In the genomic region with DNA sequence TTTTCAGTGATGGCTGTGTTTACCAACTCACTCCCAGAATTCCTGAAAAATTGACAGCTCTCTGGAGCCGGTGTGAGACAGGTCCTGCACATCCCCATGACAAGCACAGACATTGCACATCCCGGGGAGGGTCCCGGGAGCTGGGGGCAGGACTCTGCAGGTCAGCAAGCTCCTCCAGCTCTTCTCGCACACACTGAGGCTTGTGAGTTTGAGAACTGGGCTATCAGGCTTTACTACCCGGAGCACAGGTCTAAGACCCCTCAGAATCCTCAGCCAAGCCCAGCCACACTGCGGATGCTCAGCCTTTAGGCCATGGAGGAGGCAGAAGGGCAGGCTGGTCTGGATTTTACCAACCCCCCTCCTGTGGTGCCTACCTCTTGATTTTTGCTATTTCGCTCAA, we compare ENCODE assay signal across 37 cellular contexts. TPM values are rescaled to one million over a fixed set of nuclear protein-coding genes. Genes with fewer than 3 reads are reported as not detected.
"Had no signal": no experiment of that assay in that cellular context is flagged by ENCODE, and none has a peak within 500 bp of the region (broad histone marks: within the 10 kb centered on the region; RNA-seq: fewer than 3 reads in every experiment).

No MANE protein-coding gene starts in this region.

- ATAC-seq: activated CD4-positive, CD25-positive, alpha-beta regulatory T cell treated with anti-CD3 and anti-CD28 coated beads, Interleukin-2, amount 50 U/mL, for 24 hours; activated naive CD4-positive, alpha-beta T cell treated with anti-CD3 and anti-CD28 coated beads, Interleukin-2, amount 50 U/mL, for 72 hours; activated T-cell treated with anti-CD3 and anti-CD28 coated beads, Interleukin-2, amount 50 U/mL, for 72 hours; effector memory CD8-positive, alpha-beta T cell; gastroesophageal sphincter; T-helper 17 cell had no signal

- H3K27me3 ChIP-seq: ascending aorta, brain microvascular endothelial cell, gastroesophageal sphincter had no signal

- H3K4me1 ChIP-seq: ascending aorta had no signal

- H3K4me3 ChIP-seq: ascending aorta, esophagus squamous epithelium, gastroesophageal sphincter had no signal

- DNase-seq: activated B cell treated with CpG ODN at 0.5 μM for 24 hours; activated CD4-positive, alpha-beta T cell treated with anti-CD3 and anti-CD28 coated beads for 48 hours; activated CD4-positive, alpha-beta T cell treated with anti-CD3 and anti-CD28 coated beads, Interleukin-2, amount 50 U/mL, for 1 hour; activated CD4-positive, alpha-beta T cell treated with anti-CD3 and anti-CD28 coated beads, Interleukin-2, amount 50 U/mL, for 48 hours; activated CD8-positive, alpha-beta memory T cell treated with anti-CD3 and anti-CD28 coated beads, Interleukin-2, amount 50 U/mL, for 48 hours; activated gamma-delta T cell; activated naive CD4-positive, alpha-beta T cell; activated naive CD4-positive, alpha-beta T cell treated with anti-CD3 and anti-CD28 coated beads, Interleukin-2, amount 10 ng/mL, durations not matched to agents 7 days and 5 days; activated naive CD8-positive, alpha-beta T cell treated with anti-CD3 and anti-CD28 coated beads, Interleukin-2, amount 10 ng/mL, durations not matched to agents 7 days and 5 days; activated T-cell treated with anti-CD3 and anti-CD28 coated beads for 4 hours; activated T-cell treated with anti-CD3 and anti-CD28 coated beads, Interleukin-2, amount 50 U/mL, for 24 hours; activated T-cell treated with anti-CD3 and anti-CD28 coated beads, Interleukin-2, amount 50 U/mL, for 72 hours; brain microvascular endothelial cell; caudate nucleus; cortex of kidney; dermis blood vessel endothelial cell; effector CD4-positive, alpha-beta T cell; effector memory CD8-positive, alpha-beta T cell; esophagus squamous epithelium; foreskin melanocyte; T-helper 1 cell; T-helper 17 cell; T1000; WERI-Rb-1 had no signal

- H3K36me3 ChIP-seq: ascending aorta, brain microvascular endothelial cell, esophagus squamous epithelium, gastroesophageal sphincter, WERI-Rb-1 had no signal

- H3K4me1 Mint-ChIP-seq: activated B cell treated with CpG ODN at 0.5 μM for 24 hours; activated naive CD4-positive, alpha-beta T cell treated with anti-CD3 and anti-CD28 coated beads, Interleukin-2, amount 10 ng/mL, durations not matched to agents 7 days and 5 days; activated naive CD8-positive, alpha-beta T cell treated with anti-CD3 and anti-CD28 coated beads, Interleukin-2, amount 10 ng/mL, durations not matched to agents 7 days and 5 days had no signal

- H3K36me3 Mint-ChIP-seq: activated naive CD4-positive, alpha-beta T cell treated with anti-CD3 and anti-CD28 coated beads, Interleukin-2, amount 10 ng/mL, durations not matched to agents 7 days and 5 days had no signal

- H3K27ac ChIP-seq: ascending aorta, brain microvascular endothelial cell, epithelial cell of prostate, esophagus squamous epithelium, gastroesophageal sphincter, WERI-Rb-1 had no signal

- H3K27ac Mint-ChIP-seq: activated B cell treated with CpG ODN at 0.5 μM for 24 hours; activated naive CD4-positive, alpha-beta T cell treated with anti-CD3 and anti-CD28 coated beads, Interleukin-2, amount 10 ng/mL, durations not matched to agents 7 days and 5 days; activated naive CD4-positive, alpha-beta T cell treated with anti-CD3 and anti-CD28 coated beads, Interleukin-2, amount 50 U/mL, for 72 hours; activated naive CD8-positive, alpha-beta T cell treated with anti-CD3 and anti-CD28 coated beads, Interleukin-2, amount 10 ng/mL, durations not matched to agents 7 days and 5 days; activated T-cell treated with anti-CD3 and anti-CD28 coated beads, Interleukin-2, amount 50 U/mL, for 24 hours; activated T-cell treated with anti-CD3 and anti-CD28 coated beads, Interleukin-2, amount 50 U/mL, for 72 hours; effector memory CD8-positive, alpha-beta T cell; T-helper 2 cell treated with Interferon-gamma antibody and Interleukin-4, amounts not matched to agents 5 μg/mL and 100 μg/mL, for 36 hours had no signal

- H3K4me3 Mint-ChIP-seq: activated B cell treated with CpG ODN at 0.5 μM for 24 hours; activated naive CD4-positive, alpha-beta T cell treated with anti-CD3 and anti-CD28 coated beads, Interleukin-2, amount 10 ng/mL, durations not matched to agents 7 days and 5 days; activated naive CD8-positive, alpha-beta T cell treated with anti-CD3 and anti-CD28 coated beads, Interleukin-2, amount 10 ng/mL, durations not matched to agents 7 days and 5 days; activated T-cell treated with anti-CD3 and anti-CD28 coated beads, Interleukin-2, amount 50 U/mL, for 24 hours; activated T-cell treated with anti-CD3 and anti-CD28 coated beads, Interleukin-2, amount 50 U/mL, for 72 hours; effector memory CD8-positive, alpha-beta T cell; T-helper 17 cell; T-helper 2 cell treated with Interferon-gamma antibody and Interleukin-4, amounts not matched to agents 5 μg/mL and 100 μg/mL, for 36 hours had no signal

- H3K9me3 Mint-ChIP-seq: activated B cell treated with CpG ODN at 0.5 μM for 24 hours; activated naive CD4-positive, alpha-beta T cell treated with anti-CD3 and anti-CD28 coated beads, Interleukin-2, amount 10 ng/mL, durations not matched to agents 7 days and 5 days; activated naive CD4-positive, alpha-beta T cell treated with anti-CD3 and anti-CD28 coated beads, Interleukin-2, amount 50 U/mL, for 72 hours; T-helper 2 cell treated with Interferon-gamma antibody and Interleukin-4, amounts not matched to agents 5 μg/mL and 100 μg/mL, for 36 hours had no signal

- H3K9me3 ChIP-seq: ascending aorta, gastroesophageal sphincter had no signal

RNA-seq across cellular contexts. Expression of gene CLDN24, which starts 5.6 kb away (rescaled TPM):
- total RNA-seq: activated B cell treated with CpG ODN at 0.5 μM for 24 hours; activated naive CD4-positive, alpha-beta T cell treated with anti-CD3 and anti-CD28 coated beads, Interleukin-2, amount 50 U/mL, for 72 hours; activated naive CD8-positive, alpha-beta T cell treated with anti-CD3 and anti-CD28 coated beads, Interleukin-2, amount 10 ng/mL, durations not matched to agents 7 days and 5 days; activated T-cell treated with anti-CD3 and anti-CD28 coated beads, Interleukin-2, amount 50 U/mL, for 72 hours; ascending aorta; bronchial epithelial cell; chondrocyte; dermis blood vessel endothelial cell; endothelial cell of umbilical vein; esophagus squamous epithelium; fibroblast of lung; fibroblast of villous mesenchyme; gastroesophageal sphincter; glomerular endothelial cell; T-helper 17 cell had no signal
- polyA plus RNA-seq: endothelial cell of umbilical vein, esophagus, fibroblast of lung had no signal

RNA-seq across cellular contexts. Expression of gene CLDN22, which starts 7.8 kb away (rescaled TPM):
- total RNA-seq: activated B cell treated with CpG ODN at 0.5 μM for 24 hours; activated naive CD4-positive, alpha-beta T cell treated with anti-CD3 and anti-CD28 coated beads, Interleukin-2, amount 50 U/mL, for 72 hours; activated naive CD8-positive, alpha-beta T cell treated with anti-CD3 and anti-CD28 coated beads, Interleukin-2, amount 10 ng/mL, durations not matched to agents 7 days and 5 days; activated T-cell treated with anti-CD3 and anti-CD28 coated beads, Interleukin-2, amount 50 U/mL, for 72 hours; ascending aorta; bronchial epithelial cell; chondrocyte; dermis blood vessel endothelial cell; endothelial cell of umbilical vein; glomerular endothelial cell; T-helper 17 cell had no signal
- polyA plus RNA-seq: endothelial cell of umbilical vein, fibroblast of lung had no signal
